In genomic region chr5:143554918-143555477, GRCh38 we compare ENCODE assay signal across 15 cellular contexts.
DNase-seq lines count a peak whose midpoint lies in the region; ATAC-seq and TF ChIP-seq lines count a peak whose summit lies in the region.
"Had no signal": no experiment of that assay in that cellular context is flagged by ENCODE, and none has a peak within 500 bp of the region (broad histone marks: within the 10 kb centered on the region; RNA-seq: fewer than 3 reads in every experiment).

No MANE protein-coding gene starts in this region.

- H3K4me3 ChIP-seq in fibroblast of mammary gland (ENCODE audit: control insufficient read depth, low read depth, low read length) (no peak overlapping the region), skeletal muscle satellite cell (ENCODE audit: low read length) (no peak overlapping the region), prostate gland (no peak overlapping the region)
- H3K4me3 ChIP-seq: left ventricle myocardium inferior, spleen had no signal

- no peaks in the 10 kb centered on the region for H3K27me3 ChIP-seq in skeletal muscle satellite cell (ENCODE audit: control insufficient read depth, insufficient read depth, low read length)
- no peaks in the 10 kb centered on the region for H3K27me3 ChIP-seq in prostate gland (replicated peaks; ENCODE audit: insufficient read depth)
- H3K27me3 ChIP-seq: spleen had no signal

- H3K9me3 ChIP-seq in skeletal muscle satellite cell (replicated peaks; ENCODE audit: low read length) = no peaks in the 10 kb centered on the region
- H3K9me3 ChIP-seq in prostate gland = no peaks in the 10 kb centered on the region
- H3K9me3 ChIP-seq: left ventricle myocardium inferior, spleen had no signal

- H3K4me2 ChIP-seq in skeletal muscle satellite cell (ENCODE audit: low read length) = peak overlapping the region; percentile 59

- no peaks in the 10 kb centered on the region for H3K36me3 ChIP-seq in skeletal muscle satellite cell (ENCODE audit: insufficient read depth, low read length)
- no peaks in the 10 kb centered on the region for H3K36me3 ChIP-seq in prostate gland
- H3K36me3 ChIP-seq: left ventricle myocardium inferior, spleen had no signal

- H3K9ac ChIP-seq in skeletal muscle satellite cell (ENCODE audit: low read depth, low read length) = peak overlapping the region; percentile 59

- 70% methylated on average over 4 of the region's 4 CpGs for whole genome bisulfite sequencing in prostate gland

- H3K4me1 ChIP-seq in skeletal muscle satellite cell (ENCODE audit: control insufficient read depth, insufficient read depth, low read length) (peaks cover 59% of the 10 kb centered on the region), prostate gland (replicated peaks) (no peaks in the 10 kb centered on the region)

- H3K27ac ChIP-seq in prostate gland = no peak overlapping the region
- H3K27ac ChIP-seq: left ventricle myocardium inferior had no signal

- DNase-seq in HuH-7 (ENCODE audit: low spot score) (peak; percentile 20), SIG-M5 treated with dmso at 0.1 percent for 504 hours (lab: John Stamatoyannopoulos, UW; ENCODE audit: unreplicated experiment) (peak; percentile 97), fibroblast of mammary gland (ENCODE audit: low read depth) (peak; percentile 74), cardiac septum (ENCODE audit: low spot score) (no peak), prostate gland (ENCODE audit: low spot score) (no peak)
- DNase-seq: activated T-cell treated with anti-CD3 and anti-CD28 coated beads, Interleukin-2, amount 50 U/mL, for 72 hours; amygdala; CD4-positive, CD25-positive, alpha-beta regulatory T cell; effector memory CD8-positive, alpha-beta T cell; hypothalamus; left ventricle myocardium inferior; spleen; T-helper 17 cell had no signal

- no peak for ATAC-seq in HG02763 (IDR thresholded peaks at IDR 0.05; ENCODE audit: unreplicated experiment)
- ATAC-seq: effector memory CD8-positive, alpha-beta T cell had no signal

- intact Hi-C loops in cardiac septum (cut with DNase I) (no loop called here), prostate gland (cut with DNase I) (no loop called here)

- TF ChIP-seq CTCF in fibroblast of mammary gland (conservative IDR thresholded peaks at IDR 0.05; ENCODE audit: control insufficient read depth, insufficient read depth, low read depth, low read length) (no peak), prostate gland (IDR thresholded peaks at IDR 0.05) (no peak)

- no peak for TF ChIP-seq POLR2A in prostate gland (IDR thresholded peaks at IDR 0.05)

Comparison
In these comparisons a context has a peak if more than half of its experiments do, and no peak if none do; other contexts are left out.
1. DNase-seq: peak in HuH-7 (single experiment), SIG-M5 treated with dmso at 0.1 percent for 504 hours (single experiment) and fibroblast of mammary gland (single experiment); none in cardiac septum (single experiment) and prostate gland (single experiment).